1 cellular context compared by ENCODE assay signal in the genomic region with DNA sequence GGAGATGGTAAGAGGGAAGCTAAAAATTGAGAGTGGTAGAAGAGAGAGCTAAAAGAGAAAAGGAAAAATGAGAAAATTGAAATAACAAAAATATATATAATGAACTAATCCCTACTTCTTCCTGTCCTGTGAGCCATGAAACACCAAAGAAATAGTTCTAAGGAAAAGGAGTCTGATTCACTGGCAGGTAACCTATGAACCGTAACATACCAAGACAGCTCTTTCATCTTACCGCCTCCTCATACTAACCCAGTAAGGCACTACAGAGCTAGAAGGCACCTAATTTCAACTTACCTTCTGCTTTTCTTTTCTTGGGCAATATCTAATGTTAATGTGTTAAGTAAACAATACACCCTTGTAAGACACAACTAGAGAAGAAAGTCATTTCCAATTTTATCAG.
TF ChIP-seq lines count a peak whose summit lies in the region.

No MANE protein-coding gene starts in this region.

TF ChIP-seq in WTC11, 78 proteins besides CTCF, POLR2A, EP300 and RAD21 (continued from another document):
- TF ChIP-seq ZNF532 (CRISPR knock-in tag; IDR thresholded peaks at IDR 0.05; ENCODE audit: borderline replicate concordance) (no peak), ARID4B (CRISPR knock-in tag; IDR thresholded peaks at IDR 0.05; ENCODE audit: borderline replicate concordance) (no peak), ATF1 (CRISPR knock-in tag; IDR thresholded peaks at IDR 0.05) (no peak), EMX1 (CRISPR knock-in tag; IDR thresholded peaks at IDR 0.05) (no peak), ZNF219 (CRISPR knock-in tag; IDR thresholded peaks at IDR 0.05; ENCODE audit: borderline replicate concordance) (no peak), PRRX2 (CRISPR knock-in tag; IDR thresholded peaks at IDR 0.05) (no peak)
- TF ChIP-seq, protein P1, sequence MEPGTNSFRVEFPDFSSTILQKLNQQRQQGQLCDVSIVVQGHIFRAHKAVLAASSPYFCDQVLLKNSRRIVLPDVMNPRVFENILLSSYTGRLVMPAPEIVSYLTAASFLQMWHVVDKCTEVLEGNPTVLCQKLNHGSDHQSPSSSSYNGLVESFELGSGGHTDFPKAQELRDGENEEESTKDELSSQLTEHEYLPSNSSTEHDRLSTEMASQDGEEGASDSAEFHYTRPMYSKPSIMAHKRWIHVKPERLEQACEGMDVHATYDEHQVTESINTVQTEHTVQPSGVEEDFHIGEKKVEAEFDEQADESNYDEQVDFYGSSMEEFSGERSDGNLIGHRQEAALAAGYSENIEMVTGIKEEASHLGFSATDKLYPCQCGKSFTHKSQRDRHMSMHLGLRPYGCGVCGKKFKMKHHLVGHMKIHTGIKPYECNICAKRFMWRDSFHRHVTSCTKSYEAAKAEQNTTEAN (CRISPR knock-in tag; IDR thresholded peaks at IDR 0.05): no peak
